19 cellular contexts compared by ENCODE assay signal in genomic region chr10:23358357-23358756, GRCh38. TPM values are rescaled to one million over a fixed set of nuclear protein-coding genes. Genes with fewer than 3 reads are reported as not detected.
DNase-seq lines count a peak whose midpoint lies in the region; ATAC-seq and TF ChIP-seq lines count a peak whose summit lies in the region.
"Had no signal": no experiment of that assay in that cellular context is flagged by ENCODE, and none has a peak within 500 bp of the region (broad histone marks: within the 10 kb centered on the region; RNA-seq: fewer than 3 reads in every experiment).

No MANE protein-coding gene starts in this region.

- CTCF ChIA-PET in OCI-LY7 (lab: Charles Lee; ENCODE audit: unreplicated experiment) = no interaction called here

- H3K9me3 ChIP-seq in OCI-LY7 (ENCODE audit: low read length) (no peaks in the 10 kb centered on the region), osteoblast (ENCODE audit: low read depth, low read length) (no peaks in the 10 kb centered on the region)
- H3K9me3 ChIP-seq: tibial artery had no signal

- TF ChIP-seq CTCF in GM10266 (IDR thresholded peaks at IDR 0.05; ENCODE audit: control insufficient read depth, insufficient read depth, low read depth, missing control alignments) (peak; percentile 2), OCI-LY7 (conservative IDR thresholded peaks at IDR 0.05; ENCODE audit: low read length) (0 out of 2 replicates have a peak, but pooled peaks have one; percentile 35), endothelial cell (IDR thresholded peaks at IDR 0.05; ENCODE audit: unreplicated experiment) (no peak), osteoblast (IDR thresholded peaks at IDR 0.05; ENCODE audit: extremely low read depth, low read depth, low read length) (peak; percentile 31), omental fat pad (IDR thresholded peaks at IDR 0.05) (no peak)

- no peaks in the 10 kb centered on the region for H4K20me1 ChIP-seq in OCI-LY7 (ENCODE audit: insufficient read depth, low read length)
- no peaks in the 10 kb centered on the region for H4K20me1 ChIP-seq in osteoblast (ENCODE audit: insufficient read depth, low read length)

- BruUV-seq in OCI-LY7 (replicated peaks; lab: Mats Ljungman, UMichigan) = no TSS peak

- no peaks in the 10 kb centered on the region for H3K9me3 Mint-ChIP-seq in endothelial cell (ENCODE audit: unreplicated experiment)
- H3K9me3 Mint-ChIP-seq: CD4-positive, alpha-beta T cell had no signal

- H3K4me1 ChIP-seq in OCI-LY7 (ENCODE audit: insufficient read depth, low read length, poor library complexity, severe bottlenecking) (peaks cover 14% of the 10 kb centered on the region), osteoblast (ENCODE audit: insufficient read depth, low read length) (no peaks in the 10 kb centered on the region)
- H3K4me1 ChIP-seq: tibial artery had no signal

- H3K27me3 Mint-ChIP-seq in endothelial cell (ENCODE audit: unreplicated experiment) = peaks cover 7% of the 10 kb centered on the region
- H3K27me3 Mint-ChIP-seq: activated CD4-positive, alpha-beta T cell treated with anti-CD3 and anti-CD28 coated beads for 36 hours; CD4-positive, alpha-beta T cell had no signal

- H3K79me2 ChIP-seq in OCI-LY7 (ENCODE audit: insufficient read depth, low read depth, low read length) (no peaks in the 10 kb centered on the region), osteoblast (ENCODE audit: insufficient read depth, low read length) (no peaks in the 10 kb centered on the region)

- H3K36me3 ChIP-seq in OCI-LY7 (ENCODE audit: insufficient read depth, low read length) (no peaks in the 10 kb centered on the region), osteoblast (ENCODE audit: insufficient read depth, low read length) (no peaks in the 10 kb centered on the region)
- H3K36me3 ChIP-seq: tibial artery had no signal

- no peak for DNase-seq in GM10266 (ENCODE audit: extremely low spot score)
- DNase-seq in OCI-LY7 (ENCODE audit: low spot score) = no peak
- peak; percentile 10 for DNase-seq in endothelial cell (ENCODE audit: low spot score)
- no peak for DNase-seq in osteoblast (ENCODE audit: insufficient read length, low spot score, missing footprints)
- DNase-seq in RKO (ENCODE audit: low spot score) = no peak
- DNase-seq in LoVo (ENCODE audit: low spot score) = no peak
- DNase-seq in stimulated activated CD4-positive, alpha-beta T cell treated with anti-CD3 and anti-CD28 coated beads, Interleukin-1b, Interleukin-23, amount 100 ng/mL, for 48 hours = no peak
- DNase-seq in omental fat pad (ENCODE audit: low spot score) = no peak
- DNase-seq: activated CD4-positive, alpha-beta T cell treated with anti-CD3 and anti-CD28 coated beads for 36 hours; activated CD8-positive, alpha-beta memory T cell treated with anti-CD3 and anti-CD28 coated beads, Interleukin-2, amount 50 U/mL, for 48 hours; CD4-positive, alpha-beta T cell; effector memory CD4-positive, alpha-beta T cell; kidney glomerular epithelial cell; NCI-H2171 treated with DMSO at 0.1 percent for 48 hours; Right ventricle myocardium superior; T-helper 9 cell; tibial artery had no signal

- no peaks in the 10 kb centered on the region for H3K4me1 Mint-ChIP-seq in endothelial cell (ENCODE audit: unreplicated experiment)

- no peaks in the 10 kb centered on the region for H3K9me2 ChIP-seq in OCI-LY7 (ENCODE audit: insufficient read depth, low read length)

- ATAC-seq in omental fat pad (ENCODE audit: low FRiP score) = no peak
- ATAC-seq: activated CD4-positive, alpha-beta T cell treated with anti-CD3 and anti-CD28 coated beads for 36 hours; activated naive CD4-positive, alpha-beta T cell treated with anti-CD3 and anti-CD28 coated beads, Interleukin-2, amount 50 U/mL, for 72 hours had no signal

- H2AFZ ChIP-seq in OCI-LY7 (ENCODE audit: low read length) = no peak overlapping the region
- H2AFZ ChIP-seq in osteoblast (ENCODE audit: low read length) = no peak overlapping the region

- no peak overlapping the region for H3K4me3 Mint-ChIP-seq in endothelial cell (ENCODE audit: unreplicated experiment)
- H3K4me3 Mint-ChIP-seq: activated CD4-positive, alpha-beta T cell treated with anti-CD3 and anti-CD28 coated beads for 36 hours; CD4-positive, alpha-beta T cell had no signal

- no peaks in the 10 kb centered on the region for H3K36me3 Mint-ChIP-seq in endothelial cell (ENCODE audit: low read depth, unreplicated experiment)

- H3K4me3 ChIP-seq in OCI-LY7 (ENCODE audit: low read depth, low read length, poor library complexity, severe bottlenecking) (no peak overlapping the region), osteoblast (ENCODE audit: insufficient read depth, low read length) (no peak overlapping the region)
- H3K4me3 ChIP-seq: tibial artery had no signal

- H3K27ac Mint-ChIP-seq in endothelial cell (ENCODE audit: unreplicated experiment) = no peak overlapping the region
- H3K27ac Mint-ChIP-seq: activated CD4-positive, alpha-beta T cell treated with anti-CD3 and anti-CD28 coated beads for 36 hours; activated naive CD4-positive, alpha-beta T cell treated with anti-CD3 and anti-CD28 coated beads, Interleukin-2, amount 50 U/mL, for 72 hours; CD4-positive, alpha-beta T cell had no signal

- H3K27ac ChIP-seq in OCI-LY7 (ENCODE audit: low read depth, low read length, poor library complexity, severe bottlenecking) (no peak overlapping the region), osteoblast (ENCODE audit: low read depth, low read length) (no peak overlapping the region)
- H3K27ac ChIP-seq: tibial artery had no signal

- H3K4me2 ChIP-seq in OCI-LY7 (ENCODE audit: low read length) (no peak overlapping the region), osteoblast (ENCODE audit: insufficient read depth, low read length) (no peak overlapping the region)

- intact Hi-C loops in OCI-LY7 (cut with micrococcal nuclease; ENCODE audit: unreplicated experiment) = no loop called here

- POLR2A ChIA-PET in OCI-LY7 (lab: Charles Lee) = no interaction called here

- H3K27me3 ChIP-seq in osteoblast (ENCODE audit: insufficient read depth, low read length) = no peaks in the 10 kb centered on the region
- H3K27me3 ChIP-seq: tibial artery had no signal

RNA-seq across cellular contexts. Expression of gene C10orf67, which starts 13.8 kb away (rescaled TPM):
- not detected in 2 replicates for total RNA-seq in OCI-LY7 (2014; rRNA removed; shearing (Covaris generic))
- not detected in 2 replicates for total RNA-seq in OCI-LY7 (2022)
- not detected for total RNA-seq in endothelial cell (ENCODE audit: unreplicated experiment)
- not detected in 2 replicates for total RNA-seq in osteoblast
- under 1 TPM in 2 of 4 donors, not detected in 2; 0.09 to 0.60 TPM for total RNA-seq in omental fat pad
- total RNA-seq: bronchial epithelial cell; CD4-positive, alpha-beta T cell had no signal

Comparison
In these comparisons a context has a peak if more than half of its experiments do, and no peak if none do; other contexts are left out.
1. CTCF ChIP-seq: peak in GM10266 (single experiment), OCI-LY7 (single experiment) and osteoblast (single experiment); none in endothelial cell (single experiment) and omental fat pad (0 of 3).